21 cellular contexts compared by ENCODE assay signal in genomic region chr6:137121401-137121997, GRCh38. TPM values are rescaled to one million over a fixed set of nuclear protein-coding genes. Genes with fewer than 3 reads are reported as not detected.
DNase-seq lines count a peak whose midpoint lies in the region; ATAC-seq, FAIRE-seq and TF ChIP-seq lines count a peak whose summit lies in the region.
"Had no signal": no experiment of that assay in that cellular context is flagged by ENCODE, and none has a peak within 500 bp of the region (broad histone marks: within the 10 kb centered on the region; RNA-seq: fewer than 3 reads in every experiment).

No MANE protein-coding gene starts in this region.

- peak overlapping the region; percentile 36 for H3K4me2 ChIP-seq in MM.1S (ENCODE audit: low read depth, low read length)

- H3K4me3 ChIP-seq in MM.1S (ENCODE audit: low read length) = peak overlapping the region; percentile 4; the same call in 1 of the 2 replicates
- H3K4me3 ChIP-seq: ascending aorta, coronary artery, heart left ventricle, mucosa of descending colon, SJSA1, skin epidermis had no signal

- no peaks in the 10 kb centered on the region for H3K27me3 Mint-ChIP-seq in naive B cell
- no peaks in the 10 kb centered on the region for H3K27me3 Mint-ChIP-seq in activated naive CD4-positive, alpha-beta T cell treated with anti-CD3 and anti-CD28 coated beads for 36 hours (ENCODE audit: low read depth)

- peaks cover 19 to 55% (median 27%) of the 10 kb centered on the region in 3 donors for H3K4me1 Mint-ChIP-seq in naive B cell
- H3K4me1 Mint-ChIP-seq in activated naive CD4-positive, alpha-beta T cell treated with anti-CD3 and anti-CD28 coated beads for 36 hours (ENCODE audit: low read depth) = no peaks in the 10 kb centered on the region

- intact Hi-C loops in activated naive CD4-positive, alpha-beta T cell treated with anti-CD3 and anti-CD28 coated beads for 36 hours (cut with micrococcal nuclease) = no loop called here

- no peaks in the 10 kb centered on the region for H3K27me3 ChIP-seq in MM.1S (replicated peaks; ENCODE audit: insufficient read depth, low read length)
- H3K27me3 ChIP-seq: ascending aorta, BE2C, heart left ventricle, SJSA1 had no signal

- no peak for DNase-seq in GM12891 (ENCODE audit: insufficient read length, low spot score)
- peak; percentile 23 for DNase-seq in MM.1S
- no peak for DNase-seq in naive B cell
- no peak for DNase-seq in D721Med (ENCODE audit: insufficient read length, low spot score)
- DNase-seq in NCI-H1436 treated with DMSO at 0.1 percent for 48 hours (lab: John Stamatoyannopoulos, UW) = no peak
- no peak for DNase-seq in NOMO-1 (lab: John Stamatoyannopoulos, UW; ENCODE audit: unreplicated experiment in 2 of 2)
- no peak for DNase-seq in activated naive CD4-positive, alpha-beta T cell treated with anti-CD3 and anti-CD28 coated beads for 36 hours
- DNase-seq: BE2C; DMS 273 treated with DMSO at 0.1 percent for 48 hours; heart left ventricle; mucosa of descending colon; NCI-H1048; stimulated activated naive CD4-positive, alpha-beta T cell treated with Interleukin-2 at 50 U/mL for 16 hours had no signal

- no peaks in the 10 kb centered on the region for H3K36me3 ChIP-seq in MM.1S (replicated peaks; ENCODE audit: insufficient read depth, low read length)
- H3K36me3 ChIP-seq: ascending aorta, BE2C, heart left ventricle, SJSA1 had no signal

- peaks cover 0 to 29% (median 20%) of the 10 kb centered on the region in 7 donors for H3K9me3 Mint-ChIP-seq in naive B cell
- peaks cover 10% of the 10 kb centered on the region for H3K9me3 Mint-ChIP-seq in activated naive CD4-positive, alpha-beta T cell treated with anti-CD3 and anti-CD28 coated beads for 36 hours

- peak overlapping the region; percentile 50 for H2AFZ ChIP-seq in MM.1S (ENCODE audit: low read length)

- CTCF ChIA-PET in activated naive CD4-positive, alpha-beta T cell treated with anti-CD3 and anti-CD28 coated beads for 36 hours (lab: Charles Lee) = interaction anchor here (1.2 kb wide), 1 partner anchor 193 kb away, joined by 3 read pairs; no protein-coding TSS in a partner anchor

- no peak overlapping the region for H3K9ac ChIP-seq in MM.1S (ENCODE audit: low read length)

- peak overlapping the region in 7 of 8 donors; percentile 2 to 85 (median 58) for H3K4me3 Mint-ChIP-seq in naive B cell
- no peak overlapping the region for H3K4me3 Mint-ChIP-seq in activated naive CD4-positive, alpha-beta T cell treated with anti-CD3 and anti-CD28 coated beads for 36 hours

- no peaks in the 10 kb centered on the region for H3K9me2 ChIP-seq in MM.1S (replicated peaks; ENCODE audit: insufficient read depth, low read length)

- H3K4me1 ChIP-seq in MM.1S (ENCODE audit: low read length) = 0 out of 2 replicates have a peak, but pooled peaks cover 6% of the 10 kb centered on the region
- H3K4me1 ChIP-seq: ascending aorta, BE2C, SJSA1 had no signal

- no peak overlapping the region for H3K27ac ChIP-seq in MM.1S (ENCODE audit: low read length)
- H3K27ac ChIP-seq: ascending aorta, coronary artery, heart left ventricle, SJSA1 had no signal

- FAIRE-seq in GM12891 (lab: Jason Lieb, UNC) (peak; percentile 90), D721Med (lab: Jason Lieb, UNC) (no peak)

- no peaks in the 10 kb centered on the region for H4K20me1 ChIP-seq in MM.1S (ENCODE audit: insufficient read depth, low read length)

- H3F3A ChIP-seq in MM.1S (ENCODE audit: insufficient read depth, low read length) = no peaks in the 10 kb centered on the region

- peaks cover 0 to 15% of the 10 kb centered on the region in 2 donors for H3K36me3 Mint-ChIP-seq in naive B cell
- no peaks in the 10 kb centered on the region for H3K36me3 Mint-ChIP-seq in activated naive CD4-positive, alpha-beta T cell treated with anti-CD3 and anti-CD28 coated beads for 36 hours (ENCODE audit: low read depth)

- ATAC-seq in GM21576 (IDR thresholded peaks at IDR 0.05; ENCODE audit: unreplicated experiment) = peak; percentile 39
- ATAC-seq in naive B cell (ENCODE audit: low read depth in 2 of 2) = peak; percentile 61 to 63
- ATAC-seq: heart left ventricle, mucosa of descending colon had no signal

- TF ChIP-seq POLR2A in GM12891 (IDR thresholded peaks at IDR 0.05; ENCODE audit: low read depth, low read length) = no peak

- no peaks in the 10 kb centered on the region for H3K79me2 ChIP-seq in MM.1S (ENCODE audit: low read length)

- H3K9me3 ChIP-seq in MM.1S (replicated peaks; ENCODE audit: insufficient read depth, low read length) = no peaks in the 10 kb centered on the region
- H3K9me3 ChIP-seq: BE2C had no signal

- peak overlapping the region; percentile 62 to 92 (median 80) for H3K27ac Mint-ChIP-seq in naive B cell
- no peak overlapping the region for H3K27ac Mint-ChIP-seq in activated naive CD4-positive, alpha-beta T cell treated with anti-CD3 and anti-CD28 coated beads for 36 hours

- TF ChIP-seq CTCF in MM.1S (IDR thresholded peaks at IDR 0.05; ENCODE audit: low read length) (no peak), D721Med (IDR thresholded peaks at IDR 0.05; ENCODE audit: insufficient read depth, missing control alignments) (no peak)

TF ChIP-seq in GM12891, 5 proteins besides CTCF, POLR2A, EP300 and RAD21:
- TF ChIP-seq SPI1 (IDR thresholded peaks at IDR 0.05; ENCODE audit: low read depth, low read length) (no peak), POLR2AphosphoS5 (IDR thresholded peaks at IDR 0.05; ENCODE audit: low read depth, low read length) (no peak), TAF1 (IDR thresholded peaks at IDR 0.05; ENCODE audit: low read depth, low read length) (no peak), PAX5 (IDR thresholded peaks at IDR 0.05; ENCODE audit: insufficient read depth, low read length, severe bottlenecking) (no peak), POU2F2 (IDR thresholded peaks at IDR 0.05; ENCODE audit: low read depth, low read length) (no peak)

RNA-seq across cellular contexts. Expression of gene IL22RA2, which starts 51.9 kb away (rescaled TPM):
- polyA plus RNA-seq in GM12891 (2012; ENCODE audit: low read depth, missing spikeins) = 0.49 TPM
- not detected for polyA plus RNA-seq in naive B cell (ENCODE audit: low read depth in 6 of 6)
- total RNA-seq in activated naive CD4-positive, alpha-beta T cell treated with anti-CD3 and anti-CD28 coated beads for 36 hours = not detected
- total RNA-seq: ascending aorta, kidney epithelial cell, mucosa of descending colon, osteoblast, SJSA1, urinary bladder had no signal
- polyA plus RNA-seq: urinary bladder had no signal
